8 cellular contexts compared by ENCODE assay signal in genomic region chr22:24650884-24651283, GRCh38. TPM values are rescaled to one million over a fixed set of nuclear protein-coding genes. Genes with fewer than 3 reads are reported as not detected.
DNase-seq lines count a peak whose midpoint lies in the region; ATAC-seq and TF ChIP-seq lines count a peak whose summit lies in the region.
"Not testable (repeated sequence)": the region's sequence is repeated elsewhere in the genome, so short reads cannot be mapped to it uniquely, and the experiment has no call there.

No MANE protein-coding gene starts in this region.

- H3K79me1 ChIP-seq in H9 (ENCODE audit: insufficient read depth, low read depth, low read length, poor library complexity, severe bottlenecking): not testable (repeated sequence)

- H3K4me3 Mint-ChIP-seq in H9; activated naive CD8-positive, alpha-beta T cell treated with anti-CD3 and anti-CD28 coated beads, Interleukin-2, amount 50 U/mL, for 24 hours: not testable (repeated sequence)

- no CpG with 5 or more reads among the region's 10 CpGs for WGBS in H9 (ENCODE audit: extremely low coverage, insufficient read length, low lambda C conversion rate)
- WGBS in thyroid gland, 2 donors: no CpG with 5 or more reads among the region's 10 CpGs

- not testable (repeated sequence) for H3K9me3 ChIP-seq in H9 (ENCODE audit: control insufficient read depth, low read depth, low read length); neural cell (ENCODE audit: low read length); thyroid gland

- H4K91ac ChIP-seq in H9 (ENCODE audit: insufficient read length, low read depth, low read length): not testable (repeated sequence)

- not testable (repeated sequence) for H3K27ac ChIP-seq in H9 (ENCODE audit: insufficient read length, low read depth, low read length); neural cell (ENCODE audit: low read length); thyroid gland

- not testable (repeated sequence) for DNase-seq in H9
- DNase-seq in activated CD4-positive, CD25-positive, alpha-beta regulatory T cell treated with anti-CD3 and anti-CD28 coated beads, Interleukin-2, amount 50 U/mL, for 16 hours (ENCODE audit: low read depth, low spot score): peak; percentile 6
- peak; percentile 34 for DNase-seq in activated T-cell treated with anti-CD3 and anti-CD28 coated beads for 24 hours (ENCODE audit: low read depth)
- DNase-seq in activated naive CD8-positive, alpha-beta T cell treated with anti-CD3 and anti-CD28 coated beads, Interleukin-2, amount 50 U/mL, for 24 hours: peak; percentile 70
- DNase-seq in left cardiac atrium: peak; percentile 74
- peak; percentile 55 for DNase-seq in stimulated activated CD4-positive, alpha-beta T cell treated with anti-CD3 and anti-CD28 coated beads, Interleukin-4, amount 100 ng/mL, for 24 hours
- DNase-seq in thyroid gland: peak; percentile 64 to 80

- not testable (repeated sequence) for TF ChIP-seq POLR2A in thyroid gland (IDR thresholded peaks at IDR 0.05)

- not testable (repeated sequence) for H3K9ac ChIP-seq in H9 (ENCODE audit: extremely low read depth, insufficient read length, low read length); neural cell (ENCODE audit: low read length)

- peak; percentile 53; the same call in 2 of the 3 replicates for TF ChIP-seq CTCF in H9 (conservative IDR thresholded peaks at IDR 0.05)
- TF ChIP-seq CTCF in neural cell (IDR thresholded peaks at IDR 0.05; ENCODE audit: poor library complexity, severe bottlenecking): peak; percentile 37
- peak in 2 of 6 experiments; percentile 18 to 33 for TF ChIP-seq CTCF in thyroid gland (IDR thresholded peaks at IDR 0.05)

- H2AK5ac ChIP-seq in H9 (ENCODE audit: insufficient read length, low read length): not testable (repeated sequence)

- H3K36me3 Mint-ChIP-seq in H9 (ENCODE audit: insufficient read depth in 1 of 3, low read depth in 3 of 3); activated naive CD8-positive, alpha-beta T cell treated with anti-CD3 and anti-CD28 coated beads, Interleukin-2, amount 50 U/mL, for 24 hours (ENCODE audit: low read depth): not testable (repeated sequence)

- not testable (repeated sequence) for ATAC-seq in activated naive CD8-positive, alpha-beta T cell treated with anti-CD3 and anti-CD28 coated beads, Interleukin-2, amount 50 U/mL, for 24 hours; left cardiac atrium

- H2BK5ac ChIP-seq in H9 (ENCODE audit: insufficient read length, low read length): not testable (repeated sequence)

- peak; percentile 13 for TF ChIP-seq RAD21 in neural cell (conservative IDR thresholded peaks at IDR 0.05)

- not testable (repeated sequence) for H4K5ac ChIP-seq in H9 (ENCODE audit: insufficient read length, low read depth, low read length)

- not testable (repeated sequence) for H3K4me1 Mint-ChIP-seq in H9; activated naive CD8-positive, alpha-beta T cell treated with anti-CD3 and anti-CD28 coated beads, Interleukin-2, amount 50 U/mL, for 24 hours

- H3K27me3 Mint-ChIP-seq in H9 (ENCODE audit: low read depth); activated naive CD8-positive, alpha-beta T cell treated with anti-CD3 and anti-CD28 coated beads, Interleukin-2, amount 50 U/mL, for 24 hours: not testable (repeated sequence)

- H3K27me3 ChIP-seq in H9 (ENCODE audit: insufficient read depth, low read length); neural cell (ENCODE audit: insufficient read depth, low read depth, low read length); thyroid gland: not testable (repeated sequence)

- not testable (repeated sequence) for H2BK12ac ChIP-seq in H9 (ENCODE audit: insufficient read length, low read depth, low read length)

- not testable (repeated sequence) for H3K4ac ChIP-seq in H9 (ENCODE audit: low read depth, low read length)

- H2BK15ac ChIP-seq in H9 (ENCODE audit: low read depth, low read length): not testable (repeated sequence)

- H3K36me3 ChIP-seq in neural cell (ENCODE audit: insufficient read depth, low read length); thyroid gland: not testable (repeated sequence)

- H3K79me2 ChIP-seq in H9 (ENCODE audit: insufficient read depth, low read length); neural cell (replicated peaks; ENCODE audit: insufficient read depth, low read length): not testable (repeated sequence)

- H3F3A ChIP-seq in neural cell (ENCODE audit: insufficient read depth, low read length, poor library complexity, severe bottlenecking): not testable (repeated sequence)

- not testable (repeated sequence) for H3K14ac ChIP-seq in H9 (ENCODE audit: insufficient read depth, low read length)

- H4K20me1 ChIP-seq in H9 (ENCODE audit: control insufficient read depth, insufficient read depth, insufficient read length); neural cell (ENCODE audit: insufficient read depth): not testable (repeated sequence)

- not testable (repeated sequence) for H3K27ac Mint-ChIP-seq in H9; activated naive CD8-positive, alpha-beta T cell treated with anti-CD3 and anti-CD28 coated beads, Interleukin-2, amount 50 U/mL, for 24 hours

- H2BK20ac ChIP-seq in H9 (ENCODE audit: low read depth, low read length, poor library complexity, severe bottlenecking): not testable (repeated sequence)

- not testable (repeated sequence) for H2BK120ac ChIP-seq in H9 (ENCODE audit: low read depth, low read length, poor library complexity, severe bottlenecking)

- H3K23ac ChIP-seq in H9 (ENCODE audit: insufficient read length, low read depth, low read length): not testable (repeated sequence)

- not testable (repeated sequence) for H3K4me1 ChIP-seq in H9 (ENCODE audit: insufficient read depth, low read length); thyroid gland

- not testable (repeated sequence) for H4K8ac ChIP-seq in H9 (replicated peaks; ENCODE audit: insufficient read length, low read depth, low read length)

- intact Hi-C loops in left cardiac atrium (cut with DNase I); thyroid gland (cut with DNase I): not testable (repeated sequence)

- TF ChIP-seq EP300 in neural cell (conservative IDR thresholded peaks at IDR 0.05; ENCODE audit: poor library complexity, severe bottlenecking): not testable (repeated sequence)

- not testable (repeated sequence) for H3T11ph ChIP-seq in H9 (ENCODE audit: low read length)

- H3K23me2 ChIP-seq in H9 (ENCODE audit: insufficient read length, low read depth, low read length, poor library complexity, severe bottlenecking): not testable (repeated sequence)

- not testable (repeated sequence) for H2AFZ ChIP-seq in H9 (ENCODE audit: low read length); neural cell (ENCODE audit: low read depth, low read length)

- not testable (repeated sequence) for H3K9me2 ChIP-seq in neural cell (ENCODE audit: insufficient read depth, low read length)

- H3K9me3 Mint-ChIP-seq in H9; activated naive CD8-positive, alpha-beta T cell treated with anti-CD3 and anti-CD28 coated beads, Interleukin-2, amount 50 U/mL, for 24 hours: not testable (repeated sequence)

- H3K4me3 ChIP-seq in neural cell (ENCODE audit: low read length); thyroid gland (replicated peaks in 1 of 3): not testable (repeated sequence)

- H3K56ac ChIP-seq in H9 (ENCODE audit: insufficient read length, low read depth, low read length): not testable (repeated sequence)

- H3K4me2 ChIP-seq in H9 (ENCODE audit: insufficient read depth, insufficient read length, low read length); neural cell (ENCODE audit: low read length): not testable (repeated sequence)

- H3K18ac ChIP-seq in H9 (ENCODE audit: insufficient read length, low read depth, low read length): not testable (repeated sequence)

TF ChIP-seq in neural cell, 6 proteins besides CTCF, POLR2A, EP300 and RAD21:
- peak; percentile 22 for TF ChIP-seq SMC3 (conservative IDR thresholded peaks at IDR 0.05; ENCODE audit: poor library complexity)
TF ChIP-seq in neural cell: peak in this region for 1; not testable (repeated sequence) for 5.

RNA-seq across cellular contexts. Expression of gene GGT1, which starts 47.9 kb away (rescaled TPM):
- total RNA-seq in H9 (2021) (19.5 and 20.5 TPM in 2 replicates), left cardiac atrium (1 to 10 TPM; 3.8 to 3.9 TPM), thyroid gland (10 to 100 TPM; 15.5 to 20.7 (median 18.2) TPM)
- polyA plus RNA-seq in neural cell: 5.4 and 6.4 TPM in 2 replicates
- polyA minus RNA-seq in neural cell: 4.1 and 4.6 TPM in 2 replicates

RNA-seq across cellular contexts. Expression of gene LRRC75B, which starts 58.0 kb away (rescaled TPM):
- total RNA-seq in H9 (2021) (16.4 and 18.1 TPM in 2 replicates), left cardiac atrium (1 to 10 TPM; 4.2 to 4.9 TPM), thyroid gland (10 to 100 TPM; 18.6 to 51.2 (median 39.6) TPM)
- polyA plus RNA-seq in neural cell: 12.2 and 18.3 TPM in 2 replicates
- 5.4 and 5.9 TPM in 2 replicates for polyA minus RNA-seq in neural cell
